In genomic region chr11:3058753-3059664, GRCh38 we compare ENCODE assay signal across 1 cellular context.
TF ChIP-seq lines count a peak whose summit lies in the region.

No MANE protein-coding gene starts in this region.

TF ChIP-seq in K562, 482 proteins besides CTCF, POLR2A, EP300 and RAD21 (continued from another document and continues in another):
- no peak for TF ChIP-seq ZBTB49 (CRISPR knock-in tag; IDR thresholded peaks at IDR 0.05; ENCODE audit: borderline replicate concordance)
- TF ChIP-seq CAMTA2 (CRISPR knock-in tag; conservative IDR thresholded peaks at IDR 0.05), result no peak
- TF ChIP-seq CBX8 (IDR thresholded peaks at IDR 0.05; ENCODE audit: borderline replicate concordance, extremely low read depth, low read depth, low read length, poor library complexity, severe bottlenecking), result no peak
- no peak for TF ChIP-seq SIX5 (IDR thresholded peaks at IDR 0.05; ENCODE audit: borderline replicate concordance in 1 of 2, insufficient read depth in 1 of 2, low read depth in 1 of 2, low read length in 2 of 2)
- TF ChIP-seq FOXJ2 (tag; IDR thresholded peaks at IDR 0.05), result no peak
- no peak for TF ChIP-seq MXD1 (CRISPR knock-in tag; IDR thresholded peaks at IDR 0.05; ENCODE audit: borderline replicate concordance, poor library complexity, severe bottlenecking)
- TF ChIP-seq HNRNPLL (IDR thresholded peaks at IDR 0.05; ENCODE audit: low read depth, low read length, poor library complexity, severe bottlenecking), result no peak
- TF ChIP-seq OTX1 (CRISPR knock-in tag; IDR thresholded peaks at IDR 0.05), result no peak
- 0 out of 2 replicates have a peak, but pooled peaks have one; percentile 26 for TF ChIP-seq POLR2G (IDR thresholded peaks at IDR 0.05; ENCODE audit: low read depth, low read length)
- TF ChIP-seq ZNF586 (CRISPR knock-in tag; conservative IDR thresholded peaks at IDR 0.05), result no peak
- no peak for TF ChIP-seq ZNF449 (CRISPR knock-in tag; IDR thresholded peaks at IDR 0.05)
- TF ChIP-seq ZNF431 (CRISPR knock-in tag; IDR thresholded peaks at IDR 0.05), result no peak
- no peak for TF ChIP-seq ESRRB (CRISPR knock-in tag; IDR thresholded peaks at IDR 0.05; ENCODE audit: borderline replicate concordance)
- peak; percentile 88 for TF ChIP-seq SMARCE1 (IDR thresholded peaks at IDR 0.05)
- no peak for TF ChIP-seq ZKSCAN8 (CRISPR knock-in tag; IDR thresholded peaks at IDR 0.05)
- TF ChIP-seq ERF (CRISPR knock-in tag; IDR thresholded peaks at IDR 0.05), result no peak
- TF ChIP-seq CEBPB (tag; IDR thresholded peaks at IDR 0.05), result peak; percentile 24; the same call in 1 of the 2 replicates
- TF ChIP-seq TFAP4 (CRISPR knock-in tag; IDR thresholded peaks at IDR 0.05; ENCODE audit: borderline replicate concordance), result peak; percentile 66; the same call in 1 of the 2 replicates
- no peak for TF ChIP-seq TRIM25 (IDR thresholded peaks at IDR 0.05; ENCODE audit: borderline replicate concordance)
- TF ChIP-seq NFXL1 (CRISPR knock-in tag; IDR thresholded peaks at IDR 0.05), result no peak
- peak; percentile 76 to 91; a peak in 3 of 4 replicates for TF ChIP-seq UBTF (IDR thresholded peaks at IDR 0.05; ENCODE audit: borderline replicate concordance in 1 of 2, low read depth in 2 of 2, low read length in 2 of 2)
- no peak; the same call in 1 of the 2 replicates for TF ChIP-seq THRA (IDR thresholded peaks at IDR 0.05)
- TF ChIP-seq ZBTB40 (IDR thresholded peaks at IDR 0.05), result no peak
- TF ChIP-seq ZBTB40 (CRISPR knock-in tag; IDR thresholded peaks at IDR 0.05), result no peak
- no peak for TF ChIP-seq STAT5A (IDR thresholded peaks at IDR 0.05; ENCODE audit: borderline replicate concordance, low read length)
- TF ChIP-seq HDAC1 (IDR thresholded peaks at IDR 0.05), result peak in 1 of 2 experiments; percentile 39; a peak in 1 of 4 replicates
- no peak for TF ChIP-seq ZNF507 (tag; conservative IDR thresholded peaks at IDR 0.05)
- no peak for TF ChIP-seq POU5F1 (IDR thresholded peaks at IDR 0.05; ENCODE audit: borderline replicate concordance, low read depth, low read length, partially characterized antibody)
- TF ChIP-seq TCF7 (IDR thresholded peaks at IDR 0.05; ENCODE audit: borderline replicate concordance), result no peak
- TF ChIP-seq HINFP (tag; conservative IDR thresholded peaks at IDR 0.05; ENCODE audit: low read depth), result no peak
